Comparison of ENCODE assay signal across 28 cellular contexts in genomic region chr3:19811689-19812088, GRCh38.
DNase-seq lines count a peak whose midpoint lies in the region; TF ChIP-seq lines count a peak whose summit lies in the region.
"Had no signal": no experiment of that assay in that cellular context is flagged by ENCODE, and none has a peak within 500 bp of the region (broad histone marks: within the 10 kb centered on the region; RNA-seq: fewer than 3 reads in every experiment).

No MANE protein-coding gene starts in this region.

- CTCF ChIA-PET in activated CD4-positive, alpha-beta memory T cell treated with anti-CD3 and anti-CD28 coated beads for 36 hours (lab: Charles Lee) = no interaction called here

- intact Hi-C loops in activated CD4-positive, alpha-beta memory T cell treated with anti-CD3 and anti-CD28 coated beads for 36 hours (cut with micrococcal nuclease) = no loop called here

- no peak overlapping the region for H3K4me3 Mint-ChIP-seq in activated CD4-positive, alpha-beta memory T cell treated with anti-CD3 and anti-CD28 coated beads for 36 hours
- H3K4me3 Mint-ChIP-seq in T-helper 2 cell treated with Interferon-gamma antibody and Interleukin-4, amounts not matched to agents 5 μg/mL and 100 μg/mL, for 36 hours = no peak overlapping the region
- H3K4me3 Mint-ChIP-seq: activated naive CD4-positive, alpha-beta T cell treated with anti-CD3 and anti-CD28 coated beads, Interleukin-2, amount 10 ng/mL, durations not matched to agents 7 days and 5 days; central memory CD8-positive, alpha-beta T cell; dendritic cell treated with granulocyte-macrophage colony-stimulating factor and Interleukin-4, amounts not matched to agents 40 ng/mL and 50 ng/mL, for 4 days; neural crest cell; stimulated activated effector memory CD8-positive, alpha-beta T cell treated with anti-CD3 and anti-CD28 coated beads, Interleukin-12 subunit alpha, Interleukin-12 subunit beta, amount 100 ng/mL, for 72 hours had no signal

- H3K4me1 Mint-ChIP-seq in activated CD4-positive, alpha-beta memory T cell treated with anti-CD3 and anti-CD28 coated beads for 36 hours (ENCODE audit: low read depth) = no peaks in the 10 kb centered on the region
- no peaks in the 10 kb centered on the region for H3K4me1 Mint-ChIP-seq in T-helper 2 cell treated with Interferon-gamma antibody and Interleukin-4, amounts not matched to agents 5 μg/mL and 100 μg/mL, for 36 hours (ENCODE audit: low read depth)
- H3K4me1 Mint-ChIP-seq: activated naive CD4-positive, alpha-beta T cell treated with anti-CD3 and anti-CD28 coated beads, Interleukin-2, amount 10 ng/mL, durations not matched to agents 7 days and 5 days; central memory CD8-positive, alpha-beta T cell; neural crest cell; stimulated activated effector memory CD8-positive, alpha-beta T cell treated with anti-CD3 and anti-CD28 coated beads, Interleukin-12 subunit alpha, Interleukin-12 subunit beta, amount 100 ng/mL, for 72 hours had no signal

- H3K9me3 Mint-ChIP-seq in activated CD4-positive, alpha-beta memory T cell treated with anti-CD3 and anti-CD28 coated beads for 36 hours = no peaks in the 10 kb centered on the region
- no peaks in the 10 kb centered on the region for H3K9me3 Mint-ChIP-seq in T-helper 2 cell treated with Interferon-gamma antibody and Interleukin-4, amounts not matched to agents 5 μg/mL and 100 μg/mL, for 36 hours
- H3K9me3 Mint-ChIP-seq: activated naive CD4-positive, alpha-beta T cell treated with anti-CD3 and anti-CD28 coated beads, Interleukin-2, amount 10 ng/mL, durations not matched to agents 7 days and 5 days; central memory CD8-positive, alpha-beta T cell; dendritic cell treated with granulocyte-macrophage colony-stimulating factor and Interleukin-4, amounts not matched to agents 40 ng/mL and 50 ng/mL, for 4 days; neural crest cell; stimulated activated effector memory CD8-positive, alpha-beta T cell treated with anti-CD3 and anti-CD28 coated beads, Interleukin-12 subunit alpha, Interleukin-12 subunit beta, amount 100 ng/mL, for 72 hours had no signal

- DNase-seq in SIG-M5 treated with dmso at 0.1 percent for 504 hours (lab: John Stamatoyannopoulos, UW; ENCODE audit: unreplicated experiment) (peak; percentile 40), SIG-M5 (lab: John Stamatoyannopoulos, UW) (no peak), NOMO-1 treated with DMSO at 0.1 percent for 48 hours (lab: John Stamatoyannopoulos, UW; ENCODE audit: unreplicated experiment) (peak; percentile 81), UCSD-AML1 (lab: John Stamatoyannopoulos, UW; ENCODE audit: unreplicated experiment) (peak; percentile 40), GM13976 (ENCODE audit: low spot score) (no peak)
- no peak for DNase-seq in activated CD8-positive, alpha-beta memory T cell treated with anti-CD3 and anti-CD28 coated beads for 24 hours
- no peak for DNase-seq in activated CD4-positive, alpha-beta memory T cell treated with anti-CD3 and anti-CD28 coated beads for 36 hours
- no peak for DNase-seq in T-helper 2 cell treated with Interferon-gamma antibody and Interleukin-4, amounts not matched to agents 5 μg/mL and 100 μg/mL, for 36 hours (ENCODE audit: low spot score)
- DNase-seq: activated CD4-positive, alpha-beta T cell treated with anti-CD3 and anti-CD28 coated beads, Interleukin-2, amount 50 U/mL, for 4 hours; activated CD8-positive, alpha-beta memory T cell treated with anti-CD3 and anti-CD28 coated beads, Interleukin-2, amount 50 U/mL, for 4 hours; activated naive CD4-positive, alpha-beta T cell treated with anti-CD3 and anti-CD28 coated beads, Interleukin-2, amount 10 ng/mL, durations not matched to agents 7 days and 5 days; adrenal gland; body of pancreas; Caco-2; DMS53; GOT3; MM.1S; NCI-H146; NCI-H446 treated with DMSO at 0.1 percent for 48 hours; NCI-H774; ovary; stimulated activated CD4-positive, alpha-beta T cell treated with anti-CD3 and anti-CD28 coated beads, Interleukin-15, amount 100 ng/mL, for 24 hours; T-helper 9 cell; trophoblast cell had no signal

- no peak overlapping the region for H3K27ac Mint-ChIP-seq in activated CD4-positive, alpha-beta memory T cell treated with anti-CD3 and anti-CD28 coated beads for 36 hours
- H3K27ac Mint-ChIP-seq in T-helper 2 cell treated with Interferon-gamma antibody and Interleukin-4, amounts not matched to agents 5 μg/mL and 100 μg/mL, for 36 hours = no peak overlapping the region
- H3K27ac Mint-ChIP-seq: activated naive CD4-positive, alpha-beta T cell treated with anti-CD3 and anti-CD28 coated beads, Interleukin-2, amount 10 ng/mL, durations not matched to agents 7 days and 5 days; dendritic cell treated with granulocyte-macrophage colony-stimulating factor and Interleukin-4, amounts not matched to agents 40 ng/mL and 50 ng/mL, for 4 days; stimulated activated effector memory CD8-positive, alpha-beta T cell treated with anti-CD3 and anti-CD28 coated beads, Interleukin-12 subunit alpha, Interleukin-12 subunit beta, amount 100 ng/mL, for 72 hours had no signal

- no peaks in the 10 kb centered on the region for H3K36me3 Mint-ChIP-seq in activated CD4-positive, alpha-beta memory T cell treated with anti-CD3 and anti-CD28 coated beads for 36 hours
- no peaks in the 10 kb centered on the region for H3K36me3 Mint-ChIP-seq in T-helper 2 cell treated with Interferon-gamma antibody and Interleukin-4, amounts not matched to agents 5 μg/mL and 100 μg/mL, for 36 hours (ENCODE audit: low read depth)
- H3K36me3 Mint-ChIP-seq: activated naive CD4-positive, alpha-beta T cell treated with anti-CD3 and anti-CD28 coated beads, Interleukin-2, amount 10 ng/mL, durations not matched to agents 7 days and 5 days; stimulated activated effector memory CD8-positive, alpha-beta T cell treated with anti-CD3 and anti-CD28 coated beads, Interleukin-12 subunit alpha, Interleukin-12 subunit beta, amount 100 ng/mL, for 72 hours had no signal

- in situ Hi-C loops in GM13976 (cut with MboI; ENCODE audit: low sequenced_read_pairs, unreplicated experiment) = no loop called here

- POLR2A ChIA-PET in activated CD4-positive, alpha-beta memory T cell treated with anti-CD3 and anti-CD28 coated beads for 36 hours (lab: Charles Lee) = no interaction called here

- no peak for TF ChIP-seq CTCF in GM13976 (IDR thresholded peaks at IDR 0.05; ENCODE audit: borderline replicate concordance, control extremely low read depth, extremely low read depth, insufficient read depth, missing control alignments)

- H3K27me3 Mint-ChIP-seq in activated CD4-positive, alpha-beta memory T cell treated with anti-CD3 and anti-CD28 coated beads for 36 hours = no peaks in the 10 kb centered on the region
- peaks cover 2% of the 10 kb centered on the region for H3K27me3 Mint-ChIP-seq in T-helper 2 cell treated with Interferon-gamma antibody and Interleukin-4, amounts not matched to agents 5 μg/mL and 100 μg/mL, for 36 hours (ENCODE audit: low read depth)
- H3K27me3 Mint-ChIP-seq: activated naive CD4-positive, alpha-beta T cell treated with anti-CD3 and anti-CD28 coated beads, Interleukin-2, amount 10 ng/mL, durations not matched to agents 7 days and 5 days; dendritic cell treated with granulocyte-macrophage colony-stimulating factor and Interleukin-4, amounts not matched to agents 40 ng/mL and 50 ng/mL, for 4 days had no signal

Comparison
In these comparisons a context has a peak if more than half of its experiments do, and no peak if none do; other contexts are left out.
1. DNase-seq: peak in SIG-M5 treated with dmso at 0.1 percent for 504 hours (single experiment), NOMO-1 treated with DMSO at 0.1 percent for 48 hours (single experiment) and UCSD-AML1 (single experiment); none in SIG-M5 (single experiment), activated CD8-positive, alpha-beta memory T cell treated with anti-CD3 and anti-CD28 coated beads for 24 hours (single experiment), GM13976 (single experiment), activated CD4-positive, alpha-beta memory T cell treated with anti-CD3 and anti-CD28 coated beads for 36 hours (single experiment) and T-helper 2 cell treated with Interferon-gamma antibody and Interleukin-4, amounts not matched to agents 5 μg/mL and 100 μg/mL, for 36 hours (single experiment).